Comparison of ENCODE assay signal across 9 cellular contexts in genomic region chr4:38119663-38120374, GRCh38.
DNase-seq lines count a peak whose midpoint lies in the region; ATAC-seq, FAIRE-seq and TF ChIP-seq lines count a peak whose summit lies in the region.
"Had no signal": no experiment of that assay in that cellular context is flagged by ENCODE, and none has a peak within 500 bp of the region (broad histone marks: within the 10 kb centered on the region; RNA-seq: fewer than 3 reads in every experiment).

No MANE protein-coding gene starts in this region.

- TF ChIP-seq CTCF in astrocyte (IDR thresholded peaks at IDR 0.05; ENCODE audit: insufficient read depth, low read depth, low read length) (no peak), kidney epithelial cell (IDR thresholded peaks at IDR 0.05; ENCODE audit: insufficient read depth, low read length, poor library complexity, severe bottlenecking) (no peak), GM10248 (IDR thresholded peaks at IDR 0.05; ENCODE audit: control extremely low read depth, extremely low read depth, low read depth, missing control alignments) (no peak), thyroid gland (IDR thresholded peaks at IDR 0.05) (no peak)

- H3K9me3 ChIP-seq in astrocyte (ENCODE audit: insufficient read depth, low read depth, low read length), result no peaks in the 10 kb centered on the region
- no peaks in the 10 kb centered on the region for H3K9me3 ChIP-seq in thyroid gland

- no peak overlapping the region for H2AFZ ChIP-seq in astrocyte (ENCODE audit: low read depth, low read length)

- H3K36me3 Mint-ChIP-seq in astrocyte (ENCODE audit: low read depth, unreplicated experiment), result peaks cover 18% of the 10 kb centered on the region

- H4K20me1 ChIP-seq in astrocyte (ENCODE audit: insufficient read depth, low read length), result no peaks in the 10 kb centered on the region

- 78 to 82% methylated on average over 7 of the region's 7 CpGs for WGBS in thyroid gland, 2 donors

- H3K9ac ChIP-seq in astrocyte (ENCODE audit: low read length), result peak overlapping the region; percentile 58

- POLR2A ChIA-PET in GM10248 (lab: Yijun Ruan, JAX), result interaction anchor here (0.9 kb wide), 1 partner anchor 9 kb away, joined by 5 read pairs; no protein-coding TSS in a partner anchor

- no peaks in the 10 kb centered on the region for H3K27me3 ChIP-seq in astrocyte (ENCODE audit: insufficient read depth, low read length)
- no peaks in the 10 kb centered on the region for H3K27me3 ChIP-seq in kidney epithelial cell (ENCODE audit: control insufficient read depth, insufficient read depth, low read length)
- no peaks in the 10 kb centered on the region for H3K27me3 ChIP-seq in thyroid gland

- no peak for ATAC-seq in HG03139 (IDR thresholded peaks at IDR 0.05; ENCODE audit: unreplicated experiment)
- ATAC-seq: esophagus mucosa had no signal

- peak overlapping the region; percentile 90 for H3K27ac Mint-ChIP-seq in astrocyte (ENCODE audit: unreplicated experiment)

- CTCF ChIA-PET in GM10248 (lab: Yijun Ruan, JAX), result interaction anchor here (0.7 to 2.0 kb wide), 13 partner anchors 8 to 736 kb away, joined by 3 to 19 read pairs (median 4); no protein-coding TSS in a partner anchor

- H3K4me3 Mint-ChIP-seq in astrocyte (ENCODE audit: unreplicated experiment), result no peak overlapping the region

- peak overlapping the region; percentile 73 for H3K4me2 ChIP-seq in astrocyte (ENCODE audit: low read length)

- H3K27me3 Mint-ChIP-seq in astrocyte (ENCODE audit: low read depth, unreplicated experiment), result no peaks in the 10 kb centered on the region

- in situ Hi-C loops in ACHN (cut with HindIII; ENCODE audit: low pct_ligation_motif_present, low pct_unique_long_range_greater_than_20kb, low sequenced_read_pairs), result no loop called here

- peaks cover 36% of the 10 kb centered on the region for H3K4me1 Mint-ChIP-seq in astrocyte (ENCODE audit: low read depth, unreplicated experiment)

- FAIRE-seq in astrocyte (lab: Jason Lieb, UNC), result peak; percentile 43

- H3K4me1 ChIP-seq in astrocyte (ENCODE audit: insufficient read depth, low read length), result peaks cover 21% of the 10 kb centered on the region
- H3K4me1 ChIP-seq in thyroid gland, result no peaks in the 10 kb centered on the region

- H3K9me3 Mint-ChIP-seq in astrocyte (ENCODE audit: unreplicated experiment), result peaks cover 4% of the 10 kb centered on the region

- H3K27ac ChIP-seq in astrocyte (ENCODE audit: low read depth, low read length) (peak overlapping the region; percentile 59), thyroid gland (no peak overlapping the region)

- peak overlapping the region; percentile 12 for H3K4me3 ChIP-seq in astrocyte (ENCODE audit: insufficient read depth, low read depth, low read length)
- H3K4me3 ChIP-seq in kidney epithelial cell (ENCODE audit: low read depth, low read length), result no peak overlapping the region
- no peak overlapping the region for H3K4me3 ChIP-seq in thyroid gland (replicated peaks in 1 of 3)

- no peak for TF ChIP-seq POLR2A in thyroid gland (IDR thresholded peaks at IDR 0.05)

- peak; percentile 82 for DNase-seq in ACHN
- DNase-seq in HPDE6-E6E7 (ENCODE audit: extremely low spot score), result peak; percentile 26
- peak; percentile 78 for DNase-seq in astrocyte (ENCODE audit: low read depth)
- DNase-seq in kidney epithelial cell (ENCODE audit: low read depth), result peak; percentile 84
- DNase-seq in GM10248 (ENCODE audit: extremely low spot score), result no peak
- no peak for DNase-seq in thyroid gland
- DNase-seq in MV-4-11 (lab: John Stamatoyannopoulos, UW), result no peak

- no peaks in the 10 kb centered on the region for H3K79me2 ChIP-seq in astrocyte (ENCODE audit: insufficient read depth, low read length)

- peaks cover 9% of the 10 kb centered on the region for H3K36me3 ChIP-seq in astrocyte (ENCODE audit: insufficient read depth, low read length)
- peaks cover 3% of the 10 kb centered on the region for H3K36me3 ChIP-seq in kidney epithelial cell (ENCODE audit: control insufficient read depth, insufficient read depth, low read length)
- peaks cover 20 to 34% of the 10 kb centered on the region in 2 donors for H3K36me3 ChIP-seq in thyroid gland

- intact Hi-C loops in thyroid gland (cut with DNase I), result no loop called here

Comparison
In these comparisons a context has a peak if more than half of its experiments do, and no peak if none do; other contexts are left out.
1. DNase-seq: peak in ACHN (single experiment), HPDE6-E6E7 (single experiment), astrocyte (single experiment) and kidney epithelial cell (single experiment); none in GM10248 (single experiment), thyroid gland (0 of 2) and MV-4-11 (single experiment).